Comparison of ENCODE assay signal across 28 cellular contexts in genomic region chr5:17120209-17120608, GRCh38.
"Had no signal": no experiment of that assay in that cellular context is flagged by ENCODE, and none has a peak within 500 bp of the region (broad histone marks: within the 10 kb centered on the region; RNA-seq: fewer than 3 reads in every experiment).

No MANE protein-coding gene starts in this region.

- H3K4me3 Mint-ChIP-seq: activated CD4-positive, alpha-beta memory T cell treated with anti-CD3 and anti-CD28 coated beads for 36 hours; activated CD4-positive, alpha-beta T cell treated with anti-CD3 and anti-CD28 coated beads, Interleukin-2, amount 10 ng/mL, durations not matched to agents 24 days and 14 days; activated naive CD4-positive, alpha-beta T cell treated with anti-CD3 and anti-CD28 coated beads for 36 hours; activated naive CD8-positive, alpha-beta T cell treated with anti-CD3 and anti-CD28 coated beads for 36 hours; activated T-helper 1 cell treated with anti-CD3 and anti-CD28 coated beads, Interleukin-12 subunit alpha, Interleukin-12 subunit beta, Interleukin-2, Interleukin-4 antibody, amounts not matched to agents 30 ng/mL and 10 ng/mL and 1 ng/mL, durations not matched to agents 14 hours and 24 hours and 36 hours; natural killer cell treated with Interleukin-12 subunit alpha and Interleukin-12 subunit beta and Interleukin-15 and Interleukin-18, amount 100 ng/mL, for 72 hours; stimulated activated naive CD8-positive, alpha-beta T cell treated with anti-CD3 and anti-CD28 coated beads, Interleukin-15, Interleukin-2, amounts not matched to agents 100 ng/mL and 50 ng/mL, for 24 hours had no signal

- H3K27me3 Mint-ChIP-seq: activated CD4-positive, alpha-beta T cell treated with anti-CD3 and anti-CD28 coated beads, Interleukin-2, amount 10 ng/mL, durations not matched to agents 24 days and 14 days; natural killer cell treated with Interleukin-12 subunit alpha and Interleukin-12 subunit beta and Interleukin-15 and Interleukin-18, amount 100 ng/mL, for 72 hours; progenitor cell of endocrine pancreas had no signal

- ATAC-seq: esophagus mucosa; heart left ventricle; mucosa of descending colon; natural killer cell treated with Interleukin-12 subunit alpha and Interleukin-12 subunit beta and Interleukin-15 and Interleukin-18, amount 100 ng/mL, for 72 hours had no signal

- H3K27ac Mint-ChIP-seq: activated CD4-positive, alpha-beta memory T cell treated with anti-CD3 and anti-CD28 coated beads for 36 hours; activated CD4-positive, alpha-beta T cell treated with anti-CD3 and anti-CD28 coated beads, Interleukin-2, amount 10 ng/mL, durations not matched to agents 24 days and 14 days; activated naive CD4-positive, alpha-beta T cell treated with anti-CD3 and anti-CD28 coated beads for 36 hours; activated naive CD8-positive, alpha-beta T cell treated with anti-CD3 and anti-CD28 coated beads for 36 hours; activated T-helper 1 cell treated with anti-CD3 and anti-CD28 coated beads, Interleukin-12 subunit alpha, Interleukin-12 subunit beta, Interleukin-2, Interleukin-4 antibody, amounts not matched to agents 30 ng/mL and 10 ng/mL and 1 ng/mL, durations not matched to agents 14 hours and 24 hours and 36 hours; natural killer cell treated with Interleukin-12 subunit alpha and Interleukin-12 subunit beta and Interleukin-15 and Interleukin-18, amount 100 ng/mL, for 72 hours; progenitor cell of endocrine pancreas; stimulated activated naive CD8-positive, alpha-beta T cell treated with anti-CD3 and anti-CD28 coated beads, Interleukin-15, Interleukin-2, amounts not matched to agents 100 ng/mL and 50 ng/mL, for 24 hours had no signal

- DNase-seq: activated CD4-positive, alpha-beta memory T cell treated with anti-CD3 and anti-CD28 coated beads for 36 hours; activated CD4-positive, alpha-beta T cell treated with anti-CD3 and anti-CD28 coated beads, Interleukin-2, amount 10 ng/mL, durations not matched to agents 24 days and 14 days; activated CD4-positive, CD25-positive, alpha-beta regulatory T cell treated with anti-CD3 and anti-CD28 coated beads, Interleukin-2, amount 50 U/mL, for 72 hours; activated CD8-positive, alpha-beta memory T cell treated with anti-CD3 and anti-CD28 coated beads, Interleukin-2, amount 50 U/mL, for 4 hours; activated effector memory CD4-positive, alpha-beta T cell treated with anti-CD3 and anti-CD28 coated beads, Interleukin-2, amount 50 U/mL, for 16 hours; activated naive CD4-positive, alpha-beta T cell treated with anti-CD3 and anti-CD28 coated beads for 36 hours; activated naive CD8-positive, alpha-beta T cell treated with anti-CD3 and anti-CD28 coated beads for 36 hours; activated T-cell treated with anti-CD3 and anti-CD28 coated beads, Interleukin-2, amount 50 U/mL, for 1 hour; adrenal gland; aorta; brain microvascular endothelial cell; cortex of kidney; foreskin fibroblast; heart left ventricle; left ventricle myocardium inferior; mucosa of descending colon; stimulated activated CD4-positive, alpha-beta T cell treated with anti-CD3 and anti-CD28 coated beads, Interleukin-2, amount 100 ng/mL, for 48 hours; substantia nigra; T1000; upper lobe of left lung had no signal

- H3K9me3 Mint-ChIP-seq: activated CD4-positive, alpha-beta memory T cell treated with anti-CD3 and anti-CD28 coated beads for 36 hours; activated CD4-positive, alpha-beta T cell treated with anti-CD3 and anti-CD28 coated beads, Interleukin-2, amount 10 ng/mL, durations not matched to agents 24 days and 14 days; activated naive CD4-positive, alpha-beta T cell treated with anti-CD3 and anti-CD28 coated beads for 36 hours; activated naive CD8-positive, alpha-beta T cell treated with anti-CD3 and anti-CD28 coated beads for 36 hours; activated T-helper 1 cell treated with anti-CD3 and anti-CD28 coated beads, Interleukin-12 subunit alpha, Interleukin-12 subunit beta, Interleukin-2, Interleukin-4 antibody, amounts not matched to agents 30 ng/mL and 10 ng/mL and 1 ng/mL, durations not matched to agents 14 hours and 24 hours and 36 hours; stimulated activated naive CD8-positive, alpha-beta T cell treated with anti-CD3 and anti-CD28 coated beads, Interleukin-15, Interleukin-2, amounts not matched to agents 100 ng/mL and 50 ng/mL, for 24 hours had no signal

- H3K36me3 Mint-ChIP-seq: activated CD4-positive, alpha-beta memory T cell treated with anti-CD3 and anti-CD28 coated beads for 36 hours; activated naive CD8-positive, alpha-beta T cell treated with anti-CD3 and anti-CD28 coated beads for 36 hours; natural killer cell treated with Interleukin-12 subunit alpha and Interleukin-12 subunit beta and Interleukin-15 and Interleukin-18, amount 100 ng/mL, for 72 hours had no signal

- H3K4me3 ChIP-seq: adrenal gland, heart left ventricle, left ventricle myocardium inferior, lung, mucosa of descending colon, right lobe of liver, upper lobe of left lung, vagina had no signal
